10 cellular contexts compared by ENCODE assay signal in the genomic region with DNA sequence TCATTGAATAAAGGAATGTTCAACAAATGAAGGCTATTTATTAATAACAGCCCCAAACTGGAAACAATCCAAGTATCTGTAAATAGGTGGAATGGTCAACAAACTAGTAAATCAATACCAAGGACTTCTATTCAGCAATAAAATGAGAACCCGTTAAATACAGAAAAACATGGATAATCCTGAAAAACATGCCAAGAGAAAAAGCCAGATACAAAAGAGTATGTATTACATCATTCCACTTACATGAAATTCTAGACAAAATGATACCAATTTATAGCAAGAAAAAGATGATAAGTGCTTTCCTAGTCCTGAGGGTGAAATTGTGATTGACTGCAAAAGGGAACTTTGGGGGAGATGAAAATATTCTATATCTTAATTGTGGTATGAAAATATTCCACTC. TPM values are rescaled to one million over a fixed set of nuclear protein-coding genes. Genes with fewer than 3 reads are reported as not detected.
DNase-seq lines count a peak whose midpoint lies in the region; ATAC-seq and TF ChIP-seq lines count a peak whose summit lies in the region.
"Had no signal": no experiment of that assay in that cellular context is flagged by ENCODE, and none has a peak within 500 bp of the region (broad histone marks: within the 10 kb centered on the region; RNA-seq: fewer than 3 reads in every experiment).

No MANE protein-coding gene starts in this region.

- H3K4me3 Mint-ChIP-seq in CD8-positive, alpha-beta memory T cell: peak overlapping the region; percentile 12 to 98 (median 40)
- peak overlapping the region; percentile 15 to 99 for H3K4me3 Mint-ChIP-seq in effector memory CD8-positive, alpha-beta T cell
- peak overlapping the region; percentile 94 for H3K4me3 Mint-ChIP-seq in osteocyte (ENCODE audit: unreplicated experiment)

- H3K9ac ChIP-seq in OCI-LY1 (ENCODE audit: low read length): no peak overlapping the region

- peaks cover 50% of the 10 kb centered on the region for H3K4me1 ChIP-seq in CD8-positive, alpha-beta memory T cell (ENCODE audit: insufficient read depth, low read length)
- peaks cover 27% of the 10 kb centered on the region for H3K4me1 ChIP-seq in OCI-LY1 (ENCODE audit: insufficient read depth, low read length, severe bottlenecking)

- DNase-seq in CD8-positive, alpha-beta memory T cell: no peak
- DNase-seq in effector memory CD8-positive, alpha-beta T cell: no peak
- DNase-seq in osteocyte (ENCODE audit: extremely low spot score, unreplicated experiment) (no peak), putamen (ENCODE audit: low spot score) (no peak), GM19240 (ENCODE audit: insufficient read length, low spot score) (no peak), DMS79 treated with DMSO at 0.1 percent for 48 hours (lab: John Stamatoyannopoulos, UW) (no peak), NCI-H345 treated with DMSO at 0.1 percent for 48 hours (lab: John Stamatoyannopoulos, UW; ENCODE audit: unreplicated experiment) (no peak)
- DNase-seq: GDM1 had no signal

- H3K9me3 Mint-ChIP-seq in CD8-positive, alpha-beta memory T cell: peaks cover 0 to 4% (median 3%) of the 10 kb centered on the region in 5 donors
- H3K9me3 Mint-ChIP-seq in effector memory CD8-positive, alpha-beta T cell: no peaks in the 10 kb centered on the region
- no peaks in the 10 kb centered on the region for H3K9me3 Mint-ChIP-seq in osteocyte (ENCODE audit: unreplicated experiment)
- H3K9me3 Mint-ChIP-seq: dendritic cell treated with granulocyte-macrophage colony-stimulating factor and Interleukin-4, amounts not matched to agents 40 ng/mL and 50 ng/mL, for 4 days had no signal

- no peaks in the 10 kb centered on the region for H3K27me3 ChIP-seq in CD8-positive, alpha-beta memory T cell (ENCODE audit: insufficient read depth, low read length, poor library complexity, severe bottlenecking)
- no peaks in the 10 kb centered on the region for H3K27me3 ChIP-seq in OCI-LY1 (ENCODE audit: insufficient read depth, low read length)

- TF ChIP-seq CTCF in OCI-LY1 (IDR thresholded peaks at IDR 0.05; ENCODE audit: low read length) (no peak), osteocyte (IDR thresholded peaks at IDR 0.05) (no peak)

- H3K9me2 ChIP-seq in OCI-LY1 (ENCODE audit: low read depth, low read length): no peaks in the 10 kb centered on the region

- ATAC-seq in effector memory CD8-positive, alpha-beta T cell (replicated peaks): no peak

- H3K36me3 ChIP-seq in CD8-positive, alpha-beta memory T cell (ENCODE audit: insufficient read depth, low read length): no peaks in the 10 kb centered on the region
- H3K36me3 ChIP-seq in OCI-LY1 (ENCODE audit: insufficient read depth, low read length): peaks cover 36% of the 10 kb centered on the region

- no peak overlapping the region for H3K4me3 ChIP-seq in CD8-positive, alpha-beta memory T cell (ENCODE audit: low read length)
- no peak overlapping the region for H3K4me3 ChIP-seq in OCI-LY1 (ENCODE audit: low read depth, low read length, poor library complexity, severe bottlenecking)

- no peak overlapping the region for H2AFZ ChIP-seq in OCI-LY1 (ENCODE audit: low read length)

- H3K79me2 ChIP-seq in OCI-LY1 (ENCODE audit: insufficient read depth, low read length): peaks cover 71% of the 10 kb centered on the region

- peaks cover 0 to 8% of the 10 kb centered on the region in 2 donors for H3K27me3 Mint-ChIP-seq in CD8-positive, alpha-beta memory T cell
- no peaks in the 10 kb centered on the region for H3K27me3 Mint-ChIP-seq in effector memory CD8-positive, alpha-beta T cell
- H3K27me3 Mint-ChIP-seq in osteocyte (ENCODE audit: unreplicated experiment): no peaks in the 10 kb centered on the region
- H3K27me3 Mint-ChIP-seq: dendritic cell treated with granulocyte-macrophage colony-stimulating factor and Interleukin-4, amounts not matched to agents 40 ng/mL and 50 ng/mL, for 4 days had no signal

- POLR2A ChIA-PET in CD8-positive, alpha-beta memory T cell (lab: Charles Lee): no interaction called here

- 0 out of 2 replicates have a peak overlapping the region, but pooled peaks have one; percentile 71 for H3K4me2 ChIP-seq in OCI-LY1 (ENCODE audit: low read length)

- H3K36me3 Mint-ChIP-seq in CD8-positive, alpha-beta memory T cell: peaks cover 3 to 36% (median 9%) of the 10 kb centered on the region in 3 donors
- peaks cover 41% of the 10 kb centered on the region for H3K36me3 Mint-ChIP-seq in effector memory CD8-positive, alpha-beta T cell (ENCODE audit: insufficient read depth)
- H3K36me3 Mint-ChIP-seq in osteocyte (ENCODE audit: unreplicated experiment): peaks cover 9% of the 10 kb centered on the region

- H3K27ac ChIP-seq in CD8-positive, alpha-beta memory T cell (ENCODE audit: low read depth, low read length): no peak overlapping the region
- H3K27ac ChIP-seq in OCI-LY1 (ENCODE audit: low read depth, low read length, poor library complexity, severe bottlenecking): no peak overlapping the region

- peaks cover 59 to 81% (median 80%) of the 10 kb centered on the region in 3 donors for H3K4me1 Mint-ChIP-seq in CD8-positive, alpha-beta memory T cell
- H3K4me1 Mint-ChIP-seq in effector memory CD8-positive, alpha-beta T cell (ENCODE audit: low read depth in 2 of 2): peaks cover 45 to 50% of the 10 kb centered on the region in 2 donors
- peaks cover 52% of the 10 kb centered on the region for H3K4me1 Mint-ChIP-seq in osteocyte (ENCODE audit: unreplicated experiment)

- H3K27ac Mint-ChIP-seq in CD8-positive, alpha-beta memory T cell: peak overlapping the region in 6 of 8 donors; percentile 0 to 81 (median 52)
- H3K27ac Mint-ChIP-seq in effector memory CD8-positive, alpha-beta T cell: peak overlapping the region in 1 of 2 donors; percentile 96
- H3K27ac Mint-ChIP-seq in osteocyte (ENCODE audit: unreplicated experiment): peak overlapping the region; percentile 55

- 0 out of 2 replicates have a peak, but pooled peaks cover 4% of the 10 kb centered on the region for H3F3A ChIP-seq in OCI-LY1 (ENCODE audit: insufficient read depth, low read length)

- H3K9me3 ChIP-seq in CD8-positive, alpha-beta memory T cell (ENCODE audit: low read length): no peaks in the 10 kb centered on the region
- H3K9me3 ChIP-seq in OCI-LY1 (ENCODE audit: low read length): peaks cover 5% of the 10 kb centered on the region; the same call in 1 of the 2 replicates

- no peaks in the 10 kb centered on the region for H4K20me1 ChIP-seq in OCI-LY1 (ENCODE audit: insufficient read depth, low read length)

- CTCF ChIA-PET in CD8-positive, alpha-beta memory T cell (lab: Charles Lee): no interaction called here

RNA-seq across cellular contexts. Expression of a gene that starts 3.1 kb away (rescaled TPM):
- 10 to 100 TPM; 37.5 to 39.5 TPM for total RNA-seq in CD8-positive, alpha-beta memory T cell
- polyA plus RNA-seq in CD8-positive, alpha-beta memory T cell: 54.8 TPM
- 102 and 104 TPM in 2 replicates for total RNA-seq in osteocyte

Comparison
In these comparisons a context has a peak if more than half of its experiments do, and no peak if none do; other contexts are left out.
1. H3K4me3 Mint-ChIP-seq: peak in every context shown above with its lines; median percentile 94 in osteocyte; 57 in effector memory CD8-positive, alpha-beta T cell; 40 in CD8-positive, alpha-beta memory T cell.